ENCODE assay signal across 26 cellular contexts in the genomic region with DNA sequence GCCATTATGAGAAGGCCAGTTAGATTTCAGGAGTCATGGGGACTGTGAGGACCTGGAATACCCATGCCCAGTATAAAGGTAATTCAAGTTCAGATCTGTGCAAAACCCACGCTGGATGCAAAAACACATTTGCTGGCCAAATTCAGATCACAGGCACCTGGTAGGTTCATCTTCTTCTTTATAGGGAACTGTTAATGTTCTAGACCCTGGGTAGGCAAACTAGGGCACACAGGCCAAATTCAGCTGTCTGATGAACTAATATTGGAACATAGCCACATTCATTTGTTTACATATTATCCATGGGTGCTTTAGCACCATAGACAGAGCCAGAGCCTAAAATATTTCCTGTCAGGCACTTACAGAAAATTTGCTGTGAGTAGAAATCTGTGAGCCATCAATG.
A peak's percentile ranks its signal among the peaks of the same experiment; 100 is the strongest.
DNase-seq lines count a peak whose midpoint lies in the region; ATAC-seq and TF ChIP-seq lines count a peak whose summit lies in the region.
"Had no signal": no experiment of that assay in that cellular context is flagged by ENCODE, and none has a peak within 500 bp of the region (broad histone marks: within the 10 kb centered on the region; RNA-seq: fewer than 3 reads in every experiment).

No MANE protein-coding gene starts in this region.

- intact Hi-C loops in prostate gland (cut with DNase I), result no loop called here

- no peaks in the 10 kb centered on the region for H3K36me3 ChIP-seq in Karpas-422 (ENCODE audit: insufficient read depth, low read length)
- no peaks in the 10 kb centered on the region for H3K36me3 ChIP-seq in prostate gland
- H3K36me3 ChIP-seq: stomach, thyroid gland had no signal

- DNase-seq in DMS 273 (lab: John Stamatoyannopoulos, UW; ENCODE audit: unreplicated experiment) (peak; percentile 19), DMS 273 treated with DMSO at 0.1 percent for 48 hours (lab: John Stamatoyannopoulos, UW) (no peak), Karpas-422 (peak; percentile 80), NCI-H2081 treated with DMSO at 0.1 percent for 48 hours (lab: John Stamatoyannopoulos, UW) (peak; percentile 57), cerebellar cortex (ENCODE audit: low spot score) (peak; percentile 96), prostate gland (ENCODE audit: low spot score) (no peak), HuH-7 (ENCODE audit: low spot score) (no peak)
- DNase-seq: activated CD4-positive, CD25-positive, alpha-beta regulatory T cell treated with anti-CD3 and anti-CD28 coated beads, Interleukin-2, amount 50 U/mL, for 72 hours; activated CD8-positive, alpha-beta T cell treated with anti-CD3 and anti-CD28 coated beads for 36 hours; activated naive CD8-positive, alpha-beta T cell treated with anti-CD3 and anti-CD28 coated beads for 36 hours; aorta; CD4-positive, CD25-positive, alpha-beta regulatory T cell; cortex of kidney; foreskin keratinocyte; mammary epithelial cell; NCI-H1930; NCI-H524 treated with DMSO at 0.1 percent for 48 hours; nephron progenitor cell; retina; RPMI8226; stimulated activated CD4-positive, alpha-beta T cell treated with anti-CD3 and anti-CD28 coated beads, Interleukin-2, amount 100 ng/mL, for 24 hours; stomach; thyroid gland had no signal

- WGBS in prostate gland, result 50% methylated on average over 1 of the region's 1 CpG

- peaks cover 45% of the 10 kb centered on the region for H3K4me1 ChIP-seq in Karpas-422 (ENCODE audit: low read length)
- no peaks in the 10 kb centered on the region for H3K4me1 ChIP-seq in prostate gland (replicated peaks)
- H3K4me1 ChIP-seq: foreskin keratinocyte had no signal

- ATAC-seq in GM18502 (IDR thresholded peaks at IDR 0.05; ENCODE audit: poor library complexity, unreplicated experiment), result no peak
- ATAC-seq: activated CD8-positive, alpha-beta T cell treated with anti-CD3 and anti-CD28 coated beads for 36 hours; foreskin keratinocyte; K562 had no signal

- H3K27me3 ChIP-seq in Karpas-422 (ENCODE audit: low read length) (no peaks in the 10 kb centered on the region), prostate gland (replicated peaks; ENCODE audit: insufficient read depth) (no peaks in the 10 kb centered on the region)
- H3K27me3 ChIP-seq: foreskin keratinocyte, stomach, thyroid gland had no signal

- no peak for TF ChIP-seq POLR2A in prostate gland (IDR thresholded peaks at IDR 0.05)

- no peak overlapping the region for H2AFZ ChIP-seq in Karpas-422 (ENCODE audit: low read length)

- no peaks in the 10 kb centered on the region for H3K79me2 ChIP-seq in Karpas-422 (ENCODE audit: low read length)

- no peaks in the 10 kb centered on the region for H3K9me3 ChIP-seq in Karpas-422 (ENCODE audit: low read length)
- no peaks in the 10 kb centered on the region for H3K9me3 ChIP-seq in prostate gland
- H3K9me3 ChIP-seq: stomach, thyroid gland had no signal

- H3K4me2 ChIP-seq in Karpas-422 (ENCODE audit: low read depth, low read length, poor library complexity, severe bottlenecking), result peak overlapping the region; percentile 22

- H3K9me2 ChIP-seq in Karpas-422 (replicated peaks; ENCODE audit: insufficient read depth, low read length), result no peaks in the 10 kb centered on the region

- H4K20me1 ChIP-seq in Karpas-422 (ENCODE audit: insufficient read depth, low read depth, low read length), result no peaks in the 10 kb centered on the region

- H3K9ac ChIP-seq in Karpas-422 (ENCODE audit: low read length), result no peak overlapping the region

- H3K4me3 ChIP-seq in Karpas-422 (ENCODE audit: low read length) (no peak overlapping the region; the same call in 1 of the 2 replicates), prostate gland (no peak overlapping the region)
- H3K4me3 ChIP-seq: K562, stomach, thyroid gland had no signal

- no peak for TF ChIP-seq CTCF in prostate gland (IDR thresholded peaks at IDR 0.05)

- peak overlapping the region; percentile 78 for H3K27ac ChIP-seq in Karpas-422 (ENCODE audit: low read length)
- H3K27ac ChIP-seq in prostate gland, result no peak overlapping the region
- H3K27ac ChIP-seq: 22Rv1, foreskin keratinocyte, stomach, thyroid gland had no signal

Comparison
In these comparisons a context has a peak if more than half of its experiments do, and no peak if none do; other contexts are left out.
1. DNase-seq: peak in DMS 273 (single experiment), Karpas-422 (single experiment), NCI-H2081 treated with DMSO at 0.1 percent for 48 hours (single experiment) and cerebellar cortex (single experiment); none in DMS 273 treated with DMSO at 0.1 percent for 48 hours (single experiment), prostate gland (single experiment) and HuH-7 (single experiment).